ENCODE assay signal across 8 cellular contexts in the genomic region with DNA sequence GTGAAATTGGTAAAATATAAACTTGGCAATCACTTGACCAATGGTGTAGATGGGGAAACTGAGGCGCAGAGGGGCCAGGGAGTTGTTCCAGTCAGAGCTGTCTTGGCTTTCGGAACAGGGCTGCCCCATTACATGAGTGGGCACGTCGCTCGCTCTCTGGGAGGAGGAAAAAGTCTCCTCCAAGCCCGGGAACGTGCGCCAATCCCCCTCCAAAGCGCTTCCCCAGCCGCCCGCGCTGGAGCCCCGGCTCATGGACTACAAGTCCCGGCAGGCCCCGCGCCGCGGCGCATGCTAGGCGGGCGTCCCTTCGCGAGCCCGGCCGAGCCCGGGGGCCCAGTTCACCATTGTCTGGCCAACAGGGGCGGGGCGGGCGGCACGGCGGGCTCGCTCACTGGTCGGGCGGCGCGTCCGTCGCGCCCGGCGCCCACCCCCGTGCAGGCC. TPM values are rescaled to one million over a fixed set of nuclear protein-coding genes. Genes with fewer than 3 reads are reported as not detected.
DNase-seq lines count a peak whose midpoint lies in the region; FAIRE-seq and TF ChIP-seq lines count a peak whose summit lies in the region.

No MANE protein-coding gene starts in this region.

- peaks cover 42% of the 10 kb centered on the region for H3K79me2 ChIP-seq in neural cell (replicated peaks; ENCODE audit: insufficient read depth, low read length)

- no peaks in the 10 kb centered on the region for H3K36me3 ChIP-seq in neural cell (ENCODE audit: insufficient read depth, low read length)

- DNase-seq in DMS79 treated with DMSO at 0.1 percent for 48 hours (lab: John Stamatoyannopoulos, UW) (peak; percentile 66), H54 (ENCODE audit: insufficient read length, low spot score) (peak; percentile 100), M059J (ENCODE audit: low read depth) (peak; percentile 92), SHP77 (lab: John Stamatoyannopoulos, UW) (peak; percentile 98 to 99), fibroblast of the aortic adventitia (ENCODE audit: low read depth) (peak; percentile 90)
- DNase-seq in activated effector memory CD4-positive, alpha-beta T cell treated with Interleukin-2 at 50 U/mL for 16 hours = peak; percentile 93
- DNase-seq in stimulated activated naive CD4-positive, alpha-beta T cell treated with Interleukin-2 at 50 U/mL for 16 hours (lab: John Stamatoyannopoulos, UW) = peak; percentile 94

- no peak for TF ChIP-seq POLR2A in H54 (IDR thresholded peaks at IDR 0.05; ENCODE audit: low read depth, low read length)

- H3K9me2 ChIP-seq in neural cell (ENCODE audit: insufficient read depth, low read length) = no peaks in the 10 kb centered on the region

- no peaks in the 10 kb centered on the region for H4K20me1 ChIP-seq in neural cell (ENCODE audit: insufficient read depth)

- no peak for TF ChIP-seq EP300 in neural cell (conservative IDR thresholded peaks at IDR 0.05; ENCODE audit: poor library complexity, severe bottlenecking)

- H3K4me2 ChIP-seq in neural cell (ENCODE audit: low read length) = peak overlapping the region; percentile 12

- no peaks in the 10 kb centered on the region for H3K27me3 ChIP-seq in neural cell (ENCODE audit: insufficient read depth, low read depth, low read length)

- H3K27ac ChIP-seq in neural cell (ENCODE audit: low read length) = no peak overlapping the region

- TF ChIP-seq CTCF in fibroblast of the aortic adventitia (IDR thresholded peaks at IDR 0.05; ENCODE audit: insufficient read depth, low read length) (no peak), neural cell (IDR thresholded peaks at IDR 0.05; ENCODE audit: poor library complexity, severe bottlenecking) (no peak)

- H3K9me3 ChIP-seq in neural cell (ENCODE audit: low read length) = no peaks in the 10 kb centered on the region

- peaks cover 3% of the 10 kb centered on the region for H3F3A ChIP-seq in neural cell (ENCODE audit: insufficient read depth, low read length, poor library complexity, severe bottlenecking)

- FAIRE-seq in H54 (lab: Jason Lieb, UNC) = no peak

- H3K9ac ChIP-seq in neural cell (ENCODE audit: low read length) = peak overlapping the region; percentile 45

- no peak for TF ChIP-seq RAD21 in neural cell (conservative IDR thresholded peaks at IDR 0.05)

- H3K4me3 ChIP-seq in fibroblast of the aortic adventitia (ENCODE audit: low read depth, low read length) = peak overlapping the region; percentile 56
- H3K4me3 ChIP-seq in neural cell (ENCODE audit: low read length) = peak overlapping the region; percentile 60

- H2AFZ ChIP-seq in neural cell (ENCODE audit: low read depth, low read length) = no peak overlapping the region

TF ChIP-seq in neural cell, 6 proteins besides CTCF, POLR2A, EP300 and RAD21:
- TF ChIP-seq POLR2AphosphoS5 (IDR thresholded peaks at IDR 0.05) (no peak), MXI1 (conservative IDR thresholded peaks at IDR 0.05; ENCODE audit: poor library complexity, severe bottlenecking) (peak; percentile 53), EZH2 (IDR thresholded peaks at IDR 0.05; ENCODE audit: borderline replicate concordance, insufficient read depth, low read length, poor library complexity, severe bottlenecking) (no peak)

RNA-seq across cellular contexts. Expression of a gene that starts 0.3 kb away (rescaled TPM):
- total RNA-seq in M059J (2014; rRNA removed; shearing (Covaris generic)) = 24.3 and 38.0 TPM in 2 replicates
- 23.3 and 40.7 TPM in 2 replicates for total RNA-seq in fibroblast of the aortic adventitia (ENCODE audit: low replicate concordance)
- polyA plus RNA-seq in neural cell = 52.2 and 59.5 TPM in 2 replicates
- 48.7 and 61.1 TPM in 2 replicates for polyA minus RNA-seq in neural cell

RNA-seq across cellular contexts. Expression of a gene that starts 33.4 kb away (rescaled TPM):
- 180 and 214 TPM in 2 replicates for total RNA-seq in M059J (2014; rRNA removed; shearing (Covaris generic))
- total RNA-seq in fibroblast of the aortic adventitia (ENCODE audit: low replicate concordance) = 214 and 305 TPM in 2 replicates
- polyA plus RNA-seq in neural cell = 93.0 and 120 TPM in 2 replicates
- polyA minus RNA-seq in neural cell = 67.7 and 89.8 TPM in 2 replicates

RNA-seq across cellular contexts. Expression of a gene that starts 35.3 kb away (rescaled TPM):
- 13.3 and 26.4 TPM in 2 replicates for total RNA-seq in M059J (2014; rRNA removed; shearing (Covaris generic))
- total RNA-seq in fibroblast of the aortic adventitia (ENCODE audit: low replicate concordance) = 13.2 and 27.6 TPM in 2 replicates
- polyA plus RNA-seq in neural cell = 74.9 and 102 TPM in 2 replicates
- 64.3 and 67.3 TPM in 2 replicates for polyA minus RNA-seq in neural cell

RNA-seq across cellular contexts. Expression of a gene that starts 41.5 kb away (rescaled TPM):
- total RNA-seq in M059J (2014; rRNA removed; shearing (Covaris generic)) = 94.3 and 141 TPM in 2 replicates
- 73.3 and 108 TPM in 2 replicates for total RNA-seq in fibroblast of the aortic adventitia (ENCODE audit: low replicate concordance)
- polyA plus RNA-seq in neural cell = 55.0 and 63.0 TPM in 2 replicates
- 90.8 and 91.7 TPM in 2 replicates for polyA minus RNA-seq in neural cell
